ENCODE assay signal across 15 cellular contexts in genomic region chr7:4825081-4825480, GRCh38. TPM values are rescaled to one million over a fixed set of nuclear protein-coding genes. Genes with fewer than 3 reads are reported as not detected.
DNase-seq lines count a peak whose midpoint lies in the region; ATAC-seq and TF ChIP-seq lines count a peak whose summit lies in the region.
"Had no signal": no experiment of that assay in that cellular context is flagged by ENCODE, and none has a peak within 500 bp of the region (broad histone marks: within the 10 kb centered on the region; RNA-seq: fewer than 3 reads in every experiment).

No MANE protein-coding gene starts in this region.

- no peaks in the 10 kb centered on the region for H3K27me3 Mint-ChIP-seq in chondrocyte (ENCODE audit: low read depth)
- peaks cover 11 to 15% of the 10 kb centered on the region in 2 donors for H3K27me3 Mint-ChIP-seq in stimulated activated naive B cell treated with anti-CD40 and anti-IgM and Interleukin-4, amounts not matched to agents 10 μg/mL and 1 μg/mL and 100 μg/mL, for 72 hours

- ATAC-seq in Right ventricle myocardium superior (ENCODE audit: poor library complexity): no peak
- no peak for ATAC-seq in heart right ventricle
- no peak for ATAC-seq in psoas muscle
- no peak for ATAC-seq in stimulated activated naive B cell treated with anti-CD40 and anti-IgM and Interleukin-4, amounts not matched to agents 10 μg/mL and 1 μg/mL and 100 μg/mL, for 72 hours (replicated peaks)
- ATAC-seq in HG02938 (IDR thresholded peaks at IDR 0.05; ENCODE audit: unreplicated experiment): no peak
- ATAC-seq: GM12878 had no signal

- H3K27ac Mint-ChIP-seq in chondrocyte (ENCODE audit: unreplicated experiment): no peak overlapping the region
- no peak overlapping the region for H3K27ac Mint-ChIP-seq in stimulated activated naive B cell treated with anti-CD40 and anti-IgM and Interleukin-4, amounts not matched to agents 10 μg/mL and 1 μg/mL and 100 μg/mL, for 72 hours
- H3K27ac Mint-ChIP-seq: CD4-positive, alpha-beta T cell; HFFc6 had no signal

- H3K9me3 ChIP-seq in heart right ventricle (no peaks in the 10 kb centered on the region), psoas muscle (no peaks in the 10 kb centered on the region), colonic mucosa (no peaks in the 10 kb centered on the region)

- H3K36me3 ChIP-seq in heart right ventricle: peaks cover 0 to 4% (median 0%) of the 10 kb centered on the region in 9 donors
- no peaks in the 10 kb centered on the region for H3K36me3 ChIP-seq in psoas muscle (ENCODE audit: insufficient read depth in 1 of 2, low read depth in 1 of 2)
- no peaks in the 10 kb centered on the region for H3K36me3 ChIP-seq in colonic mucosa

- no peak overlapping the region for H3K4me3 Mint-ChIP-seq in chondrocyte (ENCODE audit: unreplicated experiment)
- H3K4me3 Mint-ChIP-seq in stimulated activated naive B cell treated with anti-CD40 and anti-IgM and Interleukin-4, amounts not matched to agents 10 μg/mL and 1 μg/mL and 100 μg/mL, for 72 hours: no peak overlapping the region
- H3K4me3 Mint-ChIP-seq: CD4-positive, alpha-beta T cell; HFFc6 had no signal

- TF ChIP-seq CTCF in heart right ventricle (IDR thresholded peaks at IDR 0.05): no peak
- no peak for TF ChIP-seq CTCF in chondrocyte (IDR thresholded peaks at IDR 0.05)
- no peak for TF ChIP-seq CTCF in psoas muscle (IDR thresholded peaks at IDR 0.05)
- TF ChIP-seq CTCF in colonic mucosa (IDR thresholded peaks at IDR 0.05): no peak

- DNase-seq in Right ventricle myocardium superior (peak; percentile 31), heart right ventricle (no peak), chondrocyte (ENCODE audit: low spot score) (peak; percentile 81), psoas muscle (peak; percentile 5 to 30), colonic mucosa (no peak)
- DNase-seq in stimulated activated naive B cell treated with anti-CD40 and anti-IgM and Interleukin-4, amounts not matched to agents 10 μg/mL and 1 μg/mL and 100 μg/mL, for 72 hours: no peak
- DNase-seq: 8988T; AML-193; Calu3; CD4-positive, alpha-beta T cell; DMS79; HCEC 1CT; HFFc6 had no signal

- no peaks in the 10 kb centered on the region for H3K36me3 Mint-ChIP-seq in chondrocyte (ENCODE audit: low read depth)
- H3K36me3 Mint-ChIP-seq in stimulated activated naive B cell treated with anti-CD40 and anti-IgM and Interleukin-4, amounts not matched to agents 10 μg/mL and 1 μg/mL and 100 μg/mL, for 72 hours: peaks cover 0 to 3% of the 10 kb centered on the region in 2 donors

- H3K4me3 ChIP-seq in heart right ventricle: no peak overlapping the region
- no peak overlapping the region for H3K4me3 ChIP-seq in psoas muscle
- no peak overlapping the region for H3K4me3 ChIP-seq in colonic mucosa
- H3K4me3 ChIP-seq: GM12878 had no signal

- intact Hi-C loops in Right ventricle myocardium superior (cut with DNase I): no loop called here
- intact Hi-C loops in heart right ventricle (cut with DNase I): loop anchor here in 1 of 10 donors (10.0 kb wide), 1 partner anchor 260 kb away; no protein-coding TSS in a partner anchor
- intact Hi-C loops in psoas muscle (cut with DNase I): no loop called here
- intact Hi-C loops in colonic mucosa (cut with DNase I): no loop called here

- H3K27me3 ChIP-seq in heart right ventricle: no peaks in the 10 kb centered on the region
- H3K27me3 ChIP-seq in psoas muscle (ENCODE audit: insufficient read depth in 3 of 3, low read length in 2 of 3): peaks cover 0 to 15% (median 0%) of the 10 kb centered on the region in 3 donors
- no peaks in the 10 kb centered on the region for H3K27me3 ChIP-seq in colonic mucosa

- WGBS in heart right ventricle, 2 donors: 93 to 95% methylated on average over 15 of the region's 15 CpGs
- 83 to 87% (median 86%) methylated on average over 12 to 15 of the region's 15 CpGs for WGBS in psoas muscle, 3 donors

- H3K9ac ChIP-seq in colonic mucosa (ENCODE audit: low read depth in 2 of 2, low read length in 2 of 2): no peak overlapping the region

- H3K27ac ChIP-seq in heart right ventricle (no peak overlapping the region), psoas muscle (no peak overlapping the region), colonic mucosa (no peak overlapping the region)

- no peaks in the 10 kb centered on the region for H3K9me3 Mint-ChIP-seq in chondrocyte (ENCODE audit: low read depth)
- H3K9me3 Mint-ChIP-seq in stimulated activated naive B cell treated with anti-CD40 and anti-IgM and Interleukin-4, amounts not matched to agents 10 μg/mL and 1 μg/mL and 100 μg/mL, for 72 hours: peaks cover 2 to 6% of the 10 kb centered on the region in 2 donors
- H3K9me3 Mint-ChIP-seq: CD4-positive, alpha-beta T cell; HFFc6 had no signal

- H3K4me1 ChIP-seq in heart right ventricle (peaks cover under 1 to 48% (median 12%) of the 10 kb centered on the region in 9 donors), psoas muscle (no peaks in the 10 kb centered on the region), colonic mucosa (no peaks in the 10 kb centered on the region)

- no peaks in the 10 kb centered on the region for H3K4me1 Mint-ChIP-seq in chondrocyte (ENCODE audit: low read depth)
- H3K4me1 Mint-ChIP-seq in stimulated activated naive B cell treated with anti-CD40 and anti-IgM and Interleukin-4, amounts not matched to agents 10 μg/mL and 1 μg/mL and 100 μg/mL, for 72 hours: peaks cover 0 to 2% of the 10 kb centered on the region in 2 donors

RNA-seq across cellular contexts. Expression of gene PAPOLB, which starts 36.7 kb away (rescaled TPM):
- total RNA-seq in Right ventricle myocardium superior (0.05 TPM), heart right ventricle (under 1 TPM in 6 of 10 donors, not detected in 4; 0.10 to 0.21 (median 0.15) TPM), chondrocyte (0.05 TPM in 1 of 3 replicates, not detected in the others), psoas muscle (under 1 TPM in 1 of 4 donors, not detected in 3; 0.11 TPM), colonic mucosa (under 1 TPM in 1 of 2 donors, not detected in 1; 0.05 TPM)
- polyA plus RNA-seq in heart right ventricle (under 1 TPM; 0.01 to 0.15 TPM), psoas muscle (under 1 TPM in 1 of 3 donors, not detected in 2; 0.01 TPM)
- total RNA-seq: CD4-positive, alpha-beta T cell; GM12878; HFFc6 had no signal

RNA-seq across cellular contexts. Expression of gene AP5Z1, which starts 49.7 kb away (rescaled TPM):
- 12.7 TPM for total RNA-seq in Right ventricle myocardium superior
- 10 to 100 TPM in 7 of 10 donors, 1 to 10 TPM in 3; 8.5 to 16.7 (median 12.4) TPM for total RNA-seq in heart right ventricle
- polyA plus RNA-seq in heart right ventricle: 10 to 100 TPM; 20.0 to 30.9 TPM
- 35.7 to 61.2 TPM (median 59.7 TPM) in 3 replicates for total RNA-seq in chondrocyte
- total RNA-seq in psoas muscle: 10 to 100 TPM in 1 of 4 donors, 1 to 10 TPM in 3; 6.6 to 20.1 (median 8.7) TPM
- 10 to 100 TPM; 12.1 to 19.2 (median 15.2) TPM for polyA plus RNA-seq in psoas muscle
- 10 to 100 TPM; 27.9 to 49.9 TPM for total RNA-seq in colonic mucosa

RNA-seq across cellular contexts. Expression of gene RADIL, which starts 58.4 kb away (rescaled TPM):
- total RNA-seq in Right ventricle myocardium superior: 4.0 TPM
- total RNA-seq in heart right ventricle: 1 to 10 TPM; 1.2 to 6.6 (median 3.8) TPM
- 1 to 10 TPM; 2.4 to 5.0 TPM for polyA plus RNA-seq in heart right ventricle
- total RNA-seq in chondrocyte: 0.82 to 1.2 TPM (median 1.00 TPM) in 3 replicates
- 1 to 10 TPM; 2.3 to 3.7 (median 2.8) TPM for total RNA-seq in psoas muscle
- 1 to 10 TPM in 2 of 3 donors, under 1 TPM in 1; 0.65 to 3.8 (median 1.1) TPM for polyA plus RNA-seq in psoas muscle
- 1 to 10 TPM in 1 of 2 donors, under 1 TPM in 1; 0.54 to 1.9 TPM for total RNA-seq in colonic mucosa
- total RNA-seq: CD4-positive, alpha-beta T cell had no signal

Comparison
In these comparisons a context has a peak if more than half of its experiments do, and no peak if none do; other contexts are left out.
1. DNase-seq: peak in Right ventricle myocardium superior (single experiment), chondrocyte (single experiment) and psoas muscle (2 of 2); none in heart right ventricle (0 of 2), stimulated activated naive B cell treated with anti-CD40 and anti-IgM and Interleukin-4, amounts not matched to agents 10 μg/mL and 1 μg/mL and 100 μg/mL, for 72 hours (single experiment) and colonic mucosa (single experiment).